ENCODE assay signal across 18 cellular contexts in genomic region chr10:127227663-127228062, GRCh38. TPM values are rescaled to one million over a fixed set of nuclear protein-coding genes. Genes with fewer than 3 reads are reported as not detected.
"Had no signal": no experiment of that assay in that cellular context is flagged by ENCODE, and none has a peak within 500 bp of the region (broad histone marks: within the 10 kb centered on the region; RNA-seq: fewer than 3 reads in every experiment).

No MANE protein-coding gene starts in this region.

- H3K27ac ChIP-seq: adrenal gland, breast epithelium, gastroesophageal sphincter, heart left ventricle had no signal

- DNase-seq: activated gamma-delta T cell treated with Interleukin-2 at 50 U/mL for 16 hours; activated T-cell treated with anti-CD3 and anti-CD28 coated beads, Interleukin-2, amount 50 U/mL, for 1 hour; adrenal gland; heart left ventricle; left cardiac atrium; naive thymus-derived CD8-positive, alpha-beta T cell; stimulated activated CD4-positive, alpha-beta T cell treated with anti-CD3 and anti-CD28 coated beads, Interleukin-4, amount 100 ng/mL, for 4 hours; T1000 had no signal

- H3K4me3 ChIP-seq: adrenal gland, breast epithelium, gastroesophageal sphincter, heart left ventricle, lung, tibial artery had no signal

- FAIRE-seq: astrocyte, colon, islet of Langerhans had no signal

- H3K4me1 ChIP-seq: adrenal gland, breast epithelium, gastroesophageal sphincter, heart left ventricle had no signal

- H3K27me3 ChIP-seq: adrenal gland, breast epithelium, dorsolateral prefrontal cortex, gastroesophageal sphincter, heart left ventricle, tibial artery had no signal

- H3K9me3 ChIP-seq: adrenal gland, breast epithelium, gastroesophageal sphincter, heart left ventricle, tibial artery had no signal

- H3K36me3 ChIP-seq: adrenal gland, breast epithelium, heart left ventricle, tibial artery had no signal

- ATAC-seq: gastroesophageal sphincter; left cardiac atrium; naive thymus-derived CD8-positive, alpha-beta T cell had no signal

RNA-seq across cellular contexts. Expression of gene INSYN2A, which starts 31.3 kb away (rescaled TPM):
- total RNA-seq: adrenal gland; left cardiac atrium; mesenteric fat pad; naive thymus-derived CD8-positive, alpha-beta T cell; progenitor cell of endocrine pancreas had no signal
- polyA plus RNA-seq: naive thymus-derived CD8-positive, alpha-beta T cell had no signal
